In the genomic region with DNA sequence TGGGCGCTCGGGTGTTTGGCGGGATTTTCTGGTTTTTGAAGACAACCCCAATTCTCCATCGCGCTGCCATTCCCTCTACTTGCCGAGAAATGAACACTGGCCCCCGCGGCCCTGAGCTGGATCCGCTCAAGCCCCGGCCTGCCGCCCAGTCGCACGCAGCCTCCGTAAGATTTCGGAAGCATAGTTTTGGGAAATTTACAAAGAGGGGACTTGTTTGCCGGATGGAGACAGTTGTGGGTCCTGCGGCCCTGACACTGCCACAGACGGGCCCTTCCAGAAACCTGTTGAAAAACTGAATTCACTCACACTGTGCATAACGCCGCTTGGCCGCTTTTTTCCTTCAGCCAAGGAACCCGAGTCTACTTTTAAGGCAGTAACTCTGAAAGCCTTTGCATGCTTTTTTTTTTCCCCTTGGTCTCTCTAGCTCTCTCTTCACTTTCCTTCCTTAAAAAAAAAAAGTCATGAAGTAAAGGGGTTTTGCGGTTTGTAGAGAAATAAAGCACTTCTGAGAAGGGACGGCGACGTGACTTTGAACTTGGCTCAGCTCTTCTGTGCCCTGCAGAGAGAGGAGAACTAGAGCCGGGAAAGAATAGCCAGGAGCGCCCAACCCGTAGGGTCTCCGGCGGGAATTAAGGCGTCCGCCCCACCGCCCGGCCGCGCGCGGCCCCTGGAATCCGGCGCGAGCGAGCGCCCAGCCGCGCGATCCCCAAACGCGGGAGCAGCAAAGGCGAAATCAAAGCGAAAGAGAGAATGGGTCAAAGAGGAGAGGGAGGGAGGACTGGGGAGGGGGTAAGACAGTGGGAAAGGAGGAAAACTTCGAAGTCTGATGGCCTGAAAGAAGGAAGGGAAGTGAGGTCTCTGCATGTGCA, we compare ENCODE assay signal across 13 cellular contexts. TPM values are rescaled to one million over a fixed set of nuclear protein-coding genes. Genes with fewer than 3 reads are reported as not detected.
DNase-seq lines count a peak whose midpoint lies in the region; ATAC-seq and TF ChIP-seq lines count a peak whose summit lies in the region.
"Had no signal": no experiment of that assay in that cellular context is flagged by ENCODE, and none has a peak within 500 bp of the region (broad histone marks: within the 10 kb centered on the region; RNA-seq: fewer than 3 reads in every experiment).

No MANE protein-coding gene starts in this region.

- H3K9ac ChIP-seq in endodermal cell (ENCODE audit: extremely low read depth, low read length, poor library complexity, severe bottlenecking) = peak overlapping the region; percentile 84
- no peak overlapping the region for H3K9ac ChIP-seq in neuronal stem cell (ENCODE audit: low read depth, low read length, poor library complexity)

- H3K36me3 ChIP-seq in endodermal cell (ENCODE audit: control insufficient read depth, insufficient read depth, low read length) (peaks cover 9% of the 10 kb centered on the region), neuronal stem cell (replicated peaks in 1 of 2; ENCODE audit: control insufficient read depth in 2 of 2, insufficient read depth in 2 of 2, low read length in 2 of 2) (peaks cover 6 to 7% of the 10 kb centered on the region in 2 donors), sigmoid colon (no peaks in the 10 kb centered on the region), BE2C (no peaks in the 10 kb centered on the region)
- H3K36me3 ChIP-seq: tibial nerve had no signal

- H3K4me3 ChIP-seq in NB4 (ENCODE audit: low read depth, low read length) = no peak overlapping the region
- peak overlapping the region; percentile 93 for H3K4me3 ChIP-seq in endodermal cell (ENCODE audit: low read length)
- H3K4me3 ChIP-seq in neuronal stem cell (ENCODE audit: low read length in 2 of 2) = peak overlapping the region; percentile 47 to 95
- no peak overlapping the region for H3K4me3 ChIP-seq in sigmoid colon
- no peak overlapping the region for H3K4me3 ChIP-seq in BE2C (ENCODE audit: low read depth, low read length)
- H3K4me3 ChIP-seq: tibial nerve had no signal

- no peak overlapping the region for H4K91ac ChIP-seq in neuronal stem cell (ENCODE audit: low read depth, low read length, poor library complexity)

- no peak overlapping the region for H2AK5ac ChIP-seq in neuronal stem cell (ENCODE audit: low read depth, low read length)

- peaks cover 28% of the 10 kb centered on the region for H3K4me1 Mint-ChIP-seq in endodermal cell

- no peaks in the 10 kb centered on the region for H3K9me3 Mint-ChIP-seq in endodermal cell

- peak overlapping the region; percentile 5 for H3K27ac ChIP-seq in endodermal cell (ENCODE audit: low read depth, low read length)
- H3K27ac ChIP-seq in neuronal stem cell (replicated peaks; ENCODE audit: low read length) = no peak overlapping the region
- no peak overlapping the region for H3K27ac ChIP-seq in sigmoid colon
- H3K27ac ChIP-seq: tibial nerve had no signal

- no peak overlapping the region for H3K14ac ChIP-seq in neuronal stem cell (ENCODE audit: low read length)

- H3K27me3 ChIP-seq in endodermal cell (ENCODE audit: control insufficient read depth, insufficient read depth, low read length, poor library complexity, severe bottlenecking) = peaks cover 51% of the 10 kb centered on the region
- peaks cover 0 to 26% (median 1%) of the 10 kb centered on the region in 3 experiments for H3K27me3 ChIP-seq in neuronal stem cell (ENCODE audit: control insufficient read depth in 3 of 3, insufficient read depth in 3 of 3, low read depth in 1 of 3, low read length in 3 of 3)
- H3K27me3 ChIP-seq in sigmoid colon = peaks cover 90 to 100% (median 100%) of the 10 kb centered on the region in 3 donors
- H3K27me3 ChIP-seq in BE2C = peaks cover 94% of the 10 kb centered on the region

- DNase-seq in activated CD8-positive, alpha-beta memory T cell treated with anti-CD3 and anti-CD28 coated beads for 24 hours = peak; percentile 52
- no peak for DNase-seq in activated CD8-positive, alpha-beta memory T cell treated with anti-CD3 and anti-CD28 coated beads, Interleukin-2, amount 50 U/mL, for 4 hours
- peak; percentile 49 for DNase-seq in NB4 (ENCODE audit: low read depth)
- DNase-seq in endodermal cell = peak; percentile 82
- DNase-seq in neuronal stem cell (ENCODE audit: low spot score) = no peak
- DNase-seq in sigmoid colon = no peak
- DNase-seq in BE2C = no peak
- DNase-seq: mammary epithelial cell, NCI-H1930, PC-3 had no signal

- H3K4me3 Mint-ChIP-seq in endodermal cell = peak overlapping the region; percentile 94

- no peak overlapping the region for H3K27ac Mint-ChIP-seq in endodermal cell

- no peak for TF ChIP-seq CTCF in NB4 (IDR thresholded peaks at IDR 0.05; ENCODE audit: low read depth, low read length)
- no peak for TF ChIP-seq CTCF in endodermal cell (conservative IDR thresholded peaks at IDR 0.05)
- no peak for TF ChIP-seq CTCF in sigmoid colon (IDR thresholded peaks at IDR 0.05)
- no peak for TF ChIP-seq CTCF in BE2C (IDR thresholded peaks at IDR 0.05; ENCODE audit: low read depth, low read length)

- peaks cover 5% of the 10 kb centered on the region for H3K4me1 ChIP-seq in endodermal cell (ENCODE audit: control insufficient read depth, insufficient read depth, low read length)
- H3K4me1 ChIP-seq in neuronal stem cell (ENCODE audit: control insufficient read depth in 2 of 2, insufficient read depth in 1 of 2, low read depth in 1 of 2, low read length in 2 of 2) = peaks cover 8 to 15% of the 10 kb centered on the region in 2 donors
- H3K4me1 ChIP-seq in sigmoid colon = peaks cover 0 to 43% (median 38%) of the 10 kb centered on the region in 4 donors
- H3K4me1 ChIP-seq in BE2C = no peaks in the 10 kb centered on the region

- H3K9me3 ChIP-seq in endodermal cell (ENCODE audit: control insufficient read depth, low read length) (no peaks in the 10 kb centered on the region), neuronal stem cell (replicated peaks in 1 of 2; ENCODE audit: control insufficient read depth in 2 of 2, insufficient read depth in 1 of 2, low read depth in 1 of 2, low read length in 2 of 2) (no peaks in the 10 kb centered on the region), sigmoid colon (peaks cover 0 to 2% (median 0%) of the 10 kb centered on the region in 4 donors), BE2C (no peaks in the 10 kb centered on the region; the same call in 1 of the 2 replicates)

- H3K18ac ChIP-seq in neuronal stem cell (ENCODE audit: low read length) = no peak overlapping the region

- TF ChIP-seq EP300 in sigmoid colon (IDR thresholded peaks at IDR 0.05) = no peak

- intact Hi-C loops in sigmoid colon (cut with DNase I) = no loop called here

- no peak overlapping the region for H2BK15ac ChIP-seq in neuronal stem cell (ENCODE audit: low read length)

- H3K4ac ChIP-seq in neuronal stem cell (ENCODE audit: low read length) = no peak overlapping the region

- H4K8ac ChIP-seq in neuronal stem cell (ENCODE audit: low read depth, low read length) = no peak overlapping the region

- no peak overlapping the region for H2BK5ac ChIP-seq in neuronal stem cell (ENCODE audit: low read length)

- H3K4me2 ChIP-seq in neuronal stem cell (ENCODE audit: insufficient read depth, low read length, poor library complexity, severe bottlenecking) = peak overlapping the region; percentile 87

- no peak overlapping the region for H2BK120ac ChIP-seq in neuronal stem cell (ENCODE audit: low read depth, low read length)

- H3K23ac ChIP-seq in neuronal stem cell (ENCODE audit: low read depth, low read length, poor library complexity) = no peak overlapping the region

- H3K27me3 Mint-ChIP-seq in endodermal cell (ENCODE audit: insufficient read depth) = peaks cover 57% of the 10 kb centered on the region

- WGBS in endodermal cell (ENCODE audit: insufficient coverage in 1 of 2, insufficient read length in 1 of 2), 2 experiments = 15 to 20% methylated on average over 28 to 52 of the region's 52 CpGs
- WGBS in neuronal stem cell (ENCODE audit: extremely low coverage in 2 of 2, insufficient read length in 2 of 2, insufficient replicate concordance in 1 of 2), 2 donors = no CpG with 5 or more reads among the region's 52 CpGs
- 9% methylated on average over 52 of the region's 52 CpGs for WGBS in sigmoid colon, 2 donors

- H3K79me1 ChIP-seq in neuronal stem cell (ENCODE audit: low read depth, low read length) = peaks cover 5% of the 10 kb centered on the region

- no peak for TF ChIP-seq POLR2A in NB4 (IDR thresholded peaks at IDR 0.05; ENCODE audit: extremely low read depth, insufficient read length)
- no peak for TF ChIP-seq POLR2A in sigmoid colon (IDR thresholded peaks at IDR 0.05)

- ATAC-seq in HG03045 (IDR thresholded peaks at IDR 0.05; ENCODE audit: unreplicated experiment) = no peak
- ATAC-seq: PC-3, right cardiac atrium had no signal

- H2BK12ac ChIP-seq in neuronal stem cell (ENCODE audit: low read length) = no peak overlapping the region

- H2AFZ ChIP-seq in neuronal stem cell (ENCODE audit: low read length) = peak overlapping the region; percentile 35

- H3K36me3 Mint-ChIP-seq in endodermal cell (ENCODE audit: low read depth) = peaks cover 8% of the 10 kb centered on the region

RNA-seq across cellular contexts. Expression of gene ZIC2, which starts 3.4 kb away (rescaled TPM):
- 100 to 1,000 TPM; 182 to 301 TPM for total RNA-seq in endodermal cell
- polyA plus RNA-seq in endodermal cell (2013, experiment 1 of 2) = 198 TPM
- polyA plus RNA-seq in endodermal cell (2013, experiment 2 of 2) = 160 TPM
- 120 TPM for polyA plus RNA-seq in neuronal stem cell (2013, experiment 1 of 2)
- polyA plus RNA-seq in neuronal stem cell (2013, experiment 2 of 2) = 122 TPM
- total RNA-seq in sigmoid colon = not detected
- polyA plus RNA-seq in sigmoid colon = under 1 TPM in 1 of 3 donors, not detected in 2; 0.03 TPM
- polyA plus RNA-seq in BE2C (2012; ENCODE audit: insufficient read depth, insufficient read length, low read depth) = not detected
- total RNA-seq: PC-3, right cardiac atrium, tibial nerve had no signal
- polyA plus RNA-seq: right cardiac atrium had no signal

RNA-seq across cellular contexts. Expression of gene ZIC5, which starts 6.6 kb away (rescaled TPM):
- 10 to 100 TPM; 11.0 to 13.7 TPM for total RNA-seq in endodermal cell
- polyA plus RNA-seq in endodermal cell (2013, experiment 1 of 2) = 40.1 TPM
- 36.9 TPM for polyA plus RNA-seq in endodermal cell (2013, experiment 2 of 2)
- polyA plus RNA-seq in neuronal stem cell (2013, experiment 1 of 2) = 18.1 TPM
- 18.3 TPM for polyA plus RNA-seq in neuronal stem cell (2013, experiment 2 of 2)
- total RNA-seq in sigmoid colon = not detected
- polyA plus RNA-seq in sigmoid colon = not detected
- not detected for polyA plus RNA-seq in BE2C (2012; ENCODE audit: insufficient read depth, insufficient read length, low read depth)
- total RNA-seq: mammary epithelial cell, PC-3, right cardiac atrium, tibial nerve had no signal
- polyA plus RNA-seq: mammary epithelial cell, right cardiac atrium had no signal

Comparison
In these comparisons a context has a peak if more than half of its experiments do, and no peak if none do; other contexts are left out.
1. DNase-seq: peak in activated CD8-positive, alpha-beta memory T cell treated with anti-CD3 and anti-CD28 coated beads for 24 hours (single experiment), NB4 (single experiment) and endodermal cell (single experiment); none in activated CD8-positive, alpha-beta memory T cell treated with anti-CD3 and anti-CD28 coated beads, Interleukin-2, amount 50 U/mL, for 4 hours (single experiment), neuronal stem cell (single experiment), sigmoid colon (single experiment) and BE2C (single experiment).
2. H3K4me3 ChIP-seq: peak in endodermal cell (single experiment) and neuronal stem cell (2 of 2); none in NB4 (single experiment), sigmoid colon (0 of 4) and BE2C (single experiment).
3. RNA of gene ZIC2, which starts 3.4 kb away (total RNA-seq): 182 to 301 TPM in endodermal cell; not detected in sigmoid colon; every median in the first group is over 100 times any median in the second.
4. RNA of gene ZIC5, which starts 6.6 kb away (total RNA-seq): 11.0 to 13.7 TPM in endodermal cell; not detected in sigmoid colon; every median in the first group is over 10 times any median in the second.